1 cellular context compared by ENCODE assay signal in genomic region chr3:43690400-43691119, GRCh38.
A peak's percentile ranks its signal among the peaks of the same experiment; 100 is the strongest.
TF ChIP-seq lines count a peak whose summit lies in the region.

TSS of gene ABHD5 (plus strand) at chr3:43690938. CDS start at chr3:43690993, 55 bp downstream.

TF ChIP-seq in HepG2, 621 proteins besides CTCF, POLR2A, EP300 and RAD21 (continued from another document and continues in another):
- TF ChIP-seq ZBTB49 (CRISPR knock-in tag; IDR thresholded peaks at IDR 0.05; ENCODE audit: borderline replicate concordance) (0 out of 2 replicates have a peak, but pooled peaks have one; percentile 47), ZNF800 (CRISPR knock-in tag; IDR thresholded peaks at IDR 0.05) (0 out of 2 replicates have a peak, but pooled peaks have one; percentile 20), RNF219 (CRISPR knock-in tag; IDR thresholded peaks at IDR 0.05) (no peak), ZKSCAN5 (CRISPR knock-in tag; IDR thresholded peaks at IDR 0.05) (peak; percentile 18; the same call in 1 of the 2 replicates), YEATS4 (CRISPR knock-in tag; IDR thresholded peaks at IDR 0.05; ENCODE audit: borderline replicate concordance) (no peak; the same call in none of the 2 replicates), ZNF781 (CRISPR knock-in tag; IDR thresholded peaks at IDR 0.05; ENCODE audit: borderline replicate concordance, not compliant biosample characterization) (no peak), ZNF660 (CRISPR knock-in tag; IDR thresholded peaks at IDR 0.05; ENCODE audit: borderline replicate concordance, low read depth) (no peak), RARG (CRISPR knock-in tag; IDR thresholded peaks at IDR 0.05; ENCODE audit: low read depth) (peak; percentile 89; the same call in 1 of the 2 replicates), ZNF530 (CRISPR knock-in tag; IDR thresholded peaks at IDR 0.05; ENCODE audit: low read depth) (no peak; the same call in 1 of the 2 replicates), ZNF558 (CRISPR knock-in tag; IDR thresholded peaks at IDR 0.05; ENCODE audit: borderline replicate concordance) (peak; percentile 91; the same call in 1 of the 2 replicates), AHR (CRISPR knock-in tag; IDR thresholded peaks at IDR 0.05) (no peak), ZSCAN5A (CRISPR knock-in tag; IDR thresholded peaks at IDR 0.05; ENCODE audit: borderline replicate concordance) (peak; percentile 77), TCF7L2 (IDR thresholded peaks at IDR 0.05; ENCODE audit: low read depth, low read length) (no peak), HOXA3 (CRISPR knock-in tag; IDR thresholded peaks at IDR 0.05) (peak; percentile 74), TOPORS (CRISPR knock-in tag; IDR thresholded peaks at IDR 0.05) (peak; percentile 82; the same call in 1 of the 2 replicates), HDAC2 (CRISPR knock-in tag; IDR thresholded peaks at IDR 0.05) (peak; percentile 69), MED13 (CRISPR knock-in tag; IDR thresholded peaks at IDR 0.05) (no peak), ZNF160 (CRISPR knock-in tag; IDR thresholded peaks at IDR 0.05) (peak; percentile 29; the same call in 1 of the 2 replicates), ZNF383 (CRISPR knock-in tag; IDR thresholded peaks at IDR 0.05; ENCODE audit: borderline replicate concordance) (peak; percentile 89; the same call in 1 of the 2 replicates), ZNF484 (CRISPR knock-in tag; IDR thresholded peaks at IDR 0.05; ENCODE audit: borderline replicate concordance, low read depth) (no peak), KLF13 (CRISPR knock-in tag; IDR thresholded peaks at IDR 0.05) (no peak), ZNF570 (CRISPR knock-in tag; IDR thresholded peaks at IDR 0.05; ENCODE audit: borderline replicate concordance) (peak; percentile 88; the same call in 1 of the 2 replicates), DMAP1 (CRISPR knock-in tag; IDR thresholded peaks at IDR 0.05) (peak; percentile 43; the same call in 1 of the 2 replicates), ZNF142 (CRISPR knock-in tag; IDR thresholded peaks at IDR 0.05) (peak; percentile 60; the same call in 1 of the 2 replicates), GMEB1 (CRISPR knock-in tag; IDR thresholded peaks at IDR 0.05; ENCODE audit: borderline replicate concordance) (peak; percentile 73; the same call in 1 of the 2 replicates), TARDBP (CRISPR knock-in tag; IDR thresholded peaks at IDR 0.05) (peak; percentile 77), FLYWCH1 (CRISPR knock-in tag; IDR thresholded peaks at IDR 0.05) (peak; percentile 68; the same call in 1 of the 2 replicates), SKI (IDR thresholded peaks at IDR 0.05; ENCODE audit: partially characterized antibody) (peak; percentile 84), ZNF629 (CRISPR knock-in tag; conservative IDR thresholded peaks at IDR 0.05) (no peak), MZF1 (CRISPR knock-in tag; IDR thresholded peaks at IDR 0.05; ENCODE audit: borderline replicate concordance) (no peak), NFKB2 (CRISPR knock-in tag; IDR thresholded peaks at IDR 0.05; ENCODE audit: borderline replicate concordance) (peak; percentile 92), ZBTB34 (CRISPR knock-in tag; IDR thresholded peaks at IDR 0.05) (peak; percentile 80; the same call in 1 of the 2 replicates), ZNF362 (CRISPR knock-in tag; IDR thresholded peaks at IDR 0.05; ENCODE audit: borderline replicate concordance) (peak; percentile 39; the same call in 1 of the 2 replicates), GATAD2A (CRISPR knock-in tag; IDR thresholded peaks at IDR 0.05) (no peak; the same call in 1 of the 2 replicates), PHF5A (CRISPR knock-in tag; IDR thresholded peaks at IDR 0.05; ENCODE audit: low read depth, unreplicated experiment) (no peak), ZIK1 (CRISPR knock-in tag; IDR thresholded peaks at IDR 0.05; ENCODE audit: borderline replicate concordance, low read depth) (no peak; the same call in 1 of the 2 replicates)
